20 cellular contexts compared by ENCODE assay signal in the genomic region with DNA sequence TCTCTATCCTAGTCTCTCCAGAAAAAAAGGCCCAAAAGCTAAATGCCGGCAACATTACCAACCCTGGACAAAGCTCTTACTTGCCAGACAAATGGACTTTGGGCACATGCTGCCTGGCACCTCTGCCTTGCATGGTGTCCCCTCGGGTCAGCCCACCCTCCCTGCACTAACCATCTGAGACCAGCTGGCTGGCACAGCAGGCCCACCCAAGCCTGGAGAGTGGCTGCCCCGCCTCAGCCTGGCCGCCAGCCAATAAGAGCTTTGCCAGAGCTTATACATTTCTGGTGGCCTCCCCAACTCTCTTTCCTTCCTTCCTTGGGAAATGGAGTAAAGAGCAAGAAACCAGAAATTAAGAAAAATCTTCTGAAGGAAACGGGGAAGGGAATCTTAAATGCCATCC. TPM values are rescaled to one million over a fixed set of nuclear protein-coding genes. Genes with fewer than 3 reads are reported as not detected.
DNase-seq lines count a peak whose midpoint lies in the region; ATAC-seq and TF ChIP-seq lines count a peak whose summit lies in the region.
"Had no signal": no experiment of that assay in that cellular context is flagged by ENCODE, and none has a peak within 500 bp of the region (broad histone marks: within the 10 kb centered on the region; RNA-seq: fewer than 3 reads in every experiment).

No MANE protein-coding gene starts in this region.

- peaks cover 8% of the 10 kb centered on the region for H3K4me1 ChIP-seq in GM23338 (ENCODE audit: insufficient read depth)
- H3K4me1 ChIP-seq in OCI-LY3 (ENCODE audit: low read length), result peaks cover 9% of the 10 kb centered on the region
- no peaks in the 10 kb centered on the region for H3K4me1 ChIP-seq in mesenchymal stem cell (ENCODE audit: control insufficient read depth, insufficient read depth, low read depth, low read length)

- H3K9ac ChIP-seq in OCI-LY3 (ENCODE audit: low read length), result no peak overlapping the region
- no peak overlapping the region for H3K9ac ChIP-seq in mesenchymal stem cell (ENCODE audit: low read length)

- TF ChIP-seq CTCF in GM23338 (conservative IDR thresholded peaks at IDR 0.05; ENCODE audit: low read depth in 2 of 2) (no peak), OCI-LY3 (IDR thresholded peaks at IDR 0.05; ENCODE audit: low read depth, low read length) (no peak), osteocyte (IDR thresholded peaks at IDR 0.05) (no peak)

- WGBS in mesenchymal stem cell, result 91% methylated on average over 4 of the region's 5 CpGs

- no peak overlapping the region for H3K4ac ChIP-seq in mesenchymal stem cell (ENCODE audit: low read depth in 1 of 2, low read length in 2 of 2)

- H3K27ac ChIP-seq in GM23338 (ENCODE audit: low read depth) (no peak overlapping the region), OCI-LY3 (ENCODE audit: low read length) (no peak overlapping the region), mesenchymal stem cell (ENCODE audit: low read length, poor library complexity, severe bottlenecking) (no peak overlapping the region)

- no peak overlapping the region for H3K4me3 Mint-ChIP-seq in GM23338
- H3K4me3 Mint-ChIP-seq in osteocyte (ENCODE audit: unreplicated experiment), result no peak overlapping the region
- H3K4me3 Mint-ChIP-seq: CD14-positive monocyte had no signal

- no peak overlapping the region for H3K4me2 ChIP-seq in GM23338
- no peak overlapping the region for H3K4me2 ChIP-seq in OCI-LY3 (ENCODE audit: low read length)
- no peak overlapping the region for H3K4me2 ChIP-seq in mesenchymal stem cell (ENCODE audit: low read length, poor library complexity, severe bottlenecking)

- H3K4me1 Mint-ChIP-seq in GM23338 (peaks cover 3% of the 10 kb centered on the region; the same call in 2 of the 3 replicates), osteocyte (ENCODE audit: unreplicated experiment) (peaks cover 4% of the 10 kb centered on the region)

- no peak overlapping the region for H2AK5ac ChIP-seq in mesenchymal stem cell (ENCODE audit: low read length, severe bottlenecking)

- peak overlapping the region; percentile 57 to 70 for H3K18ac ChIP-seq in mesenchymal stem cell (ENCODE audit: low read depth in 1 of 2, low read length in 2 of 2)

- no peak overlapping the region for H3K4me3 ChIP-seq in GM23338
- no peak overlapping the region for H3K4me3 ChIP-seq in OCI-LY3 (ENCODE audit: low read length)
- H3K4me3 ChIP-seq in mesenchymal stem cell (ENCODE audit: insufficient read depth in 1 of 2, low read depth in 1 of 2, low read length in 2 of 2), result no peak overlapping the region

- no peak overlapping the region for H2BK120ac ChIP-seq in mesenchymal stem cell (ENCODE audit: low read depth, low read length)

- H2AFZ ChIP-seq in GM23338, result no peak overlapping the region; the same call in 1 of the 2 replicates
- H2AFZ ChIP-seq in OCI-LY3 (ENCODE audit: low read depth, low read length), result peak overlapping the region; percentile 24; the same call in 1 of the 2 replicates
- no peak overlapping the region for H2AFZ ChIP-seq in mesenchymal stem cell (ENCODE audit: low read depth, low read length)

- no peak overlapping the region for H2BK12ac ChIP-seq in mesenchymal stem cell (ENCODE audit: low read length in 2 of 2)

- H3K27me3 Mint-ChIP-seq in GM23338 (ENCODE audit: insufficient read depth, low read depth, poor library complexity) (peaks cover 12% of the 10 kb centered on the region), osteocyte (ENCODE audit: unreplicated experiment) (no peaks in the 10 kb centered on the region)

- peaks cover 14% of the 10 kb centered on the region for H3K9me3 Mint-ChIP-seq in GM23338
- H3K9me3 Mint-ChIP-seq in osteocyte (ENCODE audit: unreplicated experiment), result peaks cover 3% of the 10 kb centered on the region

- H3K79me2 ChIP-seq in GM23338 (replicated peaks; ENCODE audit: insufficient read depth) (no peaks in the 10 kb centered on the region), OCI-LY3 (ENCODE audit: low read length) (no peaks in the 10 kb centered on the region)

- H3K79me1 ChIP-seq in mesenchymal stem cell (replicated peaks; ENCODE audit: low read length, poor library complexity, severe bottlenecking), result no peaks in the 10 kb centered on the region

- no peak for DNase-seq in GM23338 (ENCODE audit: low spot score)
- DNase-seq in NCI-H1694 treated with DMSO at 0.1 percent for 48 hours (lab: John Stamatoyannopoulos, UW), result peak; percentile 26
- no peak for DNase-seq in mesenchymal stem cell
- DNase-seq in osteocyte (ENCODE audit: extremely low spot score, unreplicated experiment), result no peak
- DNase-seq in NK-92 (lab: John Stamatoyannopoulos, UW; ENCODE audit: unreplicated experiment), result no peak
- DNase-seq in SIG-M5 (lab: John Stamatoyannopoulos, UW), result no peak
- DNase-seq: AML-193, DMS153, GDM1, GOT3, NCI-H1436, NCI-H510A treated with DMSO at 0.1 percent for 48 hours, SHP77, T-helper 1 cell, T-helper 9 cell had no signal

- no peak overlapping the region for H2BK5ac ChIP-seq in mesenchymal stem cell (ENCODE audit: low read depth, low read length, poor library complexity, severe bottlenecking)

- H3K36me3 ChIP-seq in GM23338 (ENCODE audit: insufficient read depth), result no peaks in the 10 kb centered on the region; the same call in 1 of the 2 replicates
- H3K36me3 ChIP-seq in OCI-LY3 (replicated peaks; ENCODE audit: low read depth, low read length), result no peaks in the 10 kb centered on the region
- H3K36me3 ChIP-seq in mesenchymal stem cell (ENCODE audit: control insufficient read depth in 1 of 2, insufficient read depth in 2 of 2, low read depth in 1 of 2, low read length in 2 of 2), result no peaks in the 10 kb centered on the region

- H3K9me3 ChIP-seq in OCI-LY3 (ENCODE audit: insufficient read depth, low read length) (peaks cover 8% of the 10 kb centered on the region), mesenchymal stem cell (ENCODE audit: control insufficient read depth, low read length) (no peaks in the 10 kb centered on the region)

- H4K20me1 ChIP-seq in GM23338 (replicated peaks; ENCODE audit: insufficient read depth) (no peaks in the 10 kb centered on the region), OCI-LY3 (ENCODE audit: insufficient read depth, low read length) (no peaks in the 10 kb centered on the region)

- H3K27me3 ChIP-seq in GM23338 (ENCODE audit: insufficient read depth), result no peaks in the 10 kb centered on the region
- no peaks in the 10 kb centered on the region for H3K27me3 ChIP-seq in OCI-LY3 (ENCODE audit: low read depth, low read length)
- H3K27me3 ChIP-seq in mesenchymal stem cell (ENCODE audit: control insufficient read depth in 1 of 2, insufficient read depth in 1 of 2, low read length in 2 of 2), result no peaks in the 10 kb centered on the region

- peak; percentile 26; the same call in 1 of the 3 replicates for ATAC-seq in GM23338
- no peak for ATAC-seq in GM19324 (IDR thresholded peaks at IDR 0.05; ENCODE audit: low FRiP score, unreplicated experiment)

- H2BK15ac ChIP-seq in mesenchymal stem cell (ENCODE audit: low read depth, poor library complexity, severe bottlenecking), result no peak overlapping the region

- peaks cover 4% of the 10 kb centered on the region; the same call in 1 of the 2 replicates for H3K9me2 ChIP-seq in GM23338 (ENCODE audit: insufficient read depth)

- no peak overlapping the region for H3K23ac ChIP-seq in mesenchymal stem cell (ENCODE audit: low read length in 2 of 2)

- H3K36me3 Mint-ChIP-seq in GM23338 (ENCODE audit: low read depth) (peaks cover 7% of the 10 kb centered on the region), osteocyte (ENCODE audit: unreplicated experiment) (no peaks in the 10 kb centered on the region)
- H3K36me3 Mint-ChIP-seq: CD14-positive monocyte had no signal

- no peak overlapping the region for H4K91ac ChIP-seq in mesenchymal stem cell (ENCODE audit: low read length)

- 0 out of 2 replicates have a peak, but pooled peaks cover 3% of the 10 kb centered on the region for H3F3A ChIP-seq in GM23338 (replicated peaks; ENCODE audit: low read depth)

- H4K8ac ChIP-seq in mesenchymal stem cell (ENCODE audit: low read length), result no peak overlapping the region

- no peak overlapping the region for H3K27ac Mint-ChIP-seq in GM23338
- H3K27ac Mint-ChIP-seq in osteocyte (ENCODE audit: unreplicated experiment), result no peak overlapping the region
- H3K27ac Mint-ChIP-seq: CD14-positive monocyte had no signal

- no peak overlapping the region for H3K14ac ChIP-seq in mesenchymal stem cell (ENCODE audit: low read length in 2 of 2)

TF ChIP-seq in GM23338, 12 proteins besides CTCF, POLR2A, EP300 and RAD21 (continues in another document):
- no peak for TF ChIP-seq POLR2AphosphoS5 (IDR thresholded peaks at IDR 0.05; ENCODE audit: low read depth)

RNA-seq across cellular contexts. Expression of gene MCHR1, which starts 24.4 kb away (rescaled TPM):
- total RNA-seq in GM23338 (2014; rRNA removed; shearing (Covaris generic)), result 0.27 and 2.4 TPM in 2 replicates
- polyA plus RNA-seq in GM23338 (2016; fragmentation: Nextera tagmentation; extraction: Ambion mirVana), result 0.83 and 0.91 TPM in 2 replicates
- 0.76 TPM for polyA plus RNA-seq in mesenchymal stem cell (2013, experiment 1 of 2)
- 0.48 TPM for polyA plus RNA-seq in mesenchymal stem cell (2013, experiment 2 of 2)
- total RNA-seq in osteocyte, result not detected in 2 replicates
- total RNA-seq: Daoy, MCF 10A had no signal
